27 cellular contexts compared by ENCODE assay signal in the genomic region with DNA sequence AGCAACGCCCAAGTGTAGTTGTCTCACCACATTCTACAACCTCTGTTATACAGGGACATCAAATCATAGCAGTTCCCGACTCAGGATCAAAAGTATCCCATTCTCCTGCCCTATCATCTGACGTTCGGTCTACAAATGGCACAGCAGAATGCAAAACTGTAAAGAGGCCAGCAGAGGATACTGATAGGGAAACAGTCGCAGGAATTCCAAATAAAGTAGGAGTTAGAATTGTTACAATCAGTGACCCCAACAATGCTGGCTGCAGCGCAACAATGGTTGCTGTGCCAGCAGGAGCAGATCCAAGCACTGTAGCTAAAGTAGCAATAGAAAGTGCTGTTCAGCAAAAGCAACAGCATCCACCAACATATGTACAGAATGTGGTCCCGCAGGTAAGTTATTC.
"Had no signal": no experiment of that assay in that cellular context is flagged by ENCODE, and none has a peak within 500 bp of the region (broad histone marks: within the 10 kb centered on the region; RNA-seq: fewer than 3 reads in every experiment).

No MANE protein-coding gene starts in this region.

- H3K9me3 Mint-ChIP-seq: activated naive CD4-positive, alpha-beta T cell treated with anti-CD3 and anti-CD28 coated beads, Interleukin-2, amount 50 U/mL, for 24 hours; WTC11 had no signal

- H3K4me1 Mint-ChIP-seq: WTC11 had no signal

- H3K27ac Mint-ChIP-seq: activated CD8-positive, alpha-beta T cell treated with anti-CD3 and anti-CD28 coated beads, Interleukin-2, amount 10 ng/mL, durations not matched to agents 7 days and 5 days; activated naive CD4-positive, alpha-beta T cell treated with anti-CD3 and anti-CD28 coated beads, Interleukin-2, amount 50 U/mL, for 24 hours; WTC11 had no signal

- H3K9me3 ChIP-seq: MG63, SJSA1 had no signal

- H3K4me1 ChIP-seq: SJSA1 had no signal

- H3K4me3 ChIP-seq: MG63, SJSA1 had no signal

- H3K4me2 ChIP-seq: KMS-11 had no signal

- DNase-seq: activated CD4-positive, alpha-beta T cell treated with anti-CD3 and anti-CD28 coated beads for 48 hours; activated CD4-positive, alpha-beta T cell treated with anti-CD3 and anti-CD28 coated beads, Interleukin-2, amount 50 U/mL, for 4 hours; activated CD4-positive, CD25-positive, alpha-beta regulatory T cell treated with anti-CD3 and anti-CD28 coated beads, Interleukin-2, amount 50 U/mL, for 72 hours; activated CD8-positive, alpha-beta memory T cell treated with anti-CD3 and anti-CD28 coated beads, Interleukin-2, amount 50 U/mL, for 48 hours; activated CD8-positive, alpha-beta T cell treated with anti-CD3 and anti-CD28 coated beads, Interleukin-2, amount 10 ng/mL, durations not matched to agents 7 days and 5 days; activated T-cell treated with anti-CD3 and anti-CD28 coated beads, Interleukin-2, amount 50 U/mL, for 1 hour; aorta; MG63; MV-4-11; NCI-H1092 treated with DMSO at 0.1 percent for 48 hours; NCI-H1436; NCI-H1694 treated with DMSO at 0.1 percent for 48 hours; NCI-H2029 treated with DMSO at 0.1 percent for 48 hours; NCI-H510A treated with DMSO at 0.1 percent for 48 hours; NCI-H69; NK-92 treated with Interleukin-12 subunit alpha and Interleukin-12 subunit beta, amount 100 ng/mL, for 24 hours; OCI-M1; RPMI8226; SHP77; T-helper 17 cell; T-helper 9 cell had no signal

- H3K27me3 ChIP-seq: MG63, SJSA1 had no signal

- H3K27me3 Mint-ChIP-seq: activated naive CD4-positive, alpha-beta T cell treated with anti-CD3 and anti-CD28 coated beads, Interleukin-2, amount 50 U/mL, for 24 hours; T-helper 17 cell had no signal

- H3K27ac ChIP-seq: KMS-11, SJSA1 had no signal

- H3K4me3 Mint-ChIP-seq: activated CD8-positive, alpha-beta T cell treated with anti-CD3 and anti-CD28 coated beads, Interleukin-2, amount 10 ng/mL, durations not matched to agents 7 days and 5 days; activated naive CD4-positive, alpha-beta T cell treated with anti-CD3 and anti-CD28 coated beads, Interleukin-2, amount 50 U/mL, for 24 hours; T-helper 17 cell; WTC11 had no signal

- ATAC-seq: activated CD8-positive, alpha-beta T cell treated with anti-CD3 and anti-CD28 coated beads, Interleukin-2, amount 10 ng/mL, durations not matched to agents 7 days and 5 days; Panc1; SK-N-SH treated with all-trans-retinoic acid at 6 μM for 48 hours; T-helper 17 cell; WTC11 had no signal
